ENCODE assay signal across 40 cellular contexts in the genomic region with DNA sequence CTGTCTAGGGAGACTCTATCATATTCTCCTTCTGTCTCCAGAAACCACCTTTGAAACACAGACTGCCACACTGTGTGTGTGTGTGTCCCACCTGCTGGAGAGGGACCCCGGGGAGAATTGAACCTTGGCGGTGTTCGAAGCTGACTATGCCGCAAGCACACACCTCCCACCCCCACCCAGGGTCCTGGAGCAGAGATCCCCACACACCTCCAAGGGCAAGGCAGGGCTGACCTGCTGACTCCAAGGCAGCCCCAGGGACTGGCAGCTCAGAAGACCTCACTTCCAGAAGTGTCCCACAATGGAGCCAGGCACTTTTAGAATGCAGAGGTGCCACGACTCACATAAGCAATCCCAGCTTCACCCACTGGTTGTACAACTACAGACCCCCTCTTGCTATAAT. TPM values are rescaled to one million over a fixed set of nuclear protein-coding genes. Genes with fewer than 3 reads are reported as not detected.
"Had no signal": no experiment of that assay in that cellular context is flagged by ENCODE, and none has a peak within 500 bp of the region (broad histone marks: within the 10 kb centered on the region; RNA-seq: fewer than 3 reads in every experiment).

No MANE protein-coding gene starts in this region.

- H3K27me3 ChIP-seq: ascending aorta, SJCRH30 had no signal

- H3K27me3 Mint-ChIP-seq: activated naive CD4-positive, alpha-beta T cell treated with anti-CD3 and anti-CD28 coated beads, Interleukin-2, amount 50 U/mL, for 24 hours had no signal

- H2AFZ ChIP-seq: PC-9 had no signal

- H3K9me3 ChIP-seq: ascending aorta, SJCRH30 had no signal

- H3K4me3 Mint-ChIP-seq: activated CD4-positive, alpha-beta T cell treated with anti-CD3 and anti-CD28 coated beads, Interleukin-2, amount 10 ng/mL, durations not matched to agents 24 days and 14 days; activated CD8-positive, alpha-beta T cell treated with anti-CD3 and anti-CD28 coated beads, Interleukin-2, amount 10 ng/mL, durations not matched to agents 7 days and 5 days; activated naive CD4-positive, alpha-beta T cell treated with anti-CD3 and anti-CD28 coated beads, Interleukin-2, amount 50 U/mL, for 24 hours; activated naive CD8-positive, alpha-beta T cell treated with anti-CD3 and anti-CD28 coated beads, Interleukin-2, amount 10 ng/mL, durations not matched to agents 7 days and 5 days; activated T-cell treated with anti-CD3 and anti-CD28 coated beads, Interleukin-2, amount 50 U/mL, for 24 hours; central memory CD8-positive, alpha-beta T cell had no signal

- H3K4me1 ChIP-seq: ascending aorta had no signal

- H3K27ac ChIP-seq: ascending aorta, cardiac muscle cell, KMS-11, PC-9, RWPE1, SJCRH30, SK-N-MC, WERI-Rb-1 had no signal

- H3K4me1 Mint-ChIP-seq: activated CD4-positive, alpha-beta T cell treated with anti-CD3 and anti-CD28 coated beads, Interleukin-2, amount 10 ng/mL, durations not matched to agents 24 days and 14 days; activated naive CD4-positive, alpha-beta T cell treated with anti-CD3 and anti-CD28 coated beads, Interleukin-2, amount 50 U/mL, for 24 hours; activated naive CD8-positive, alpha-beta T cell treated with anti-CD3 and anti-CD28 coated beads, Interleukin-2, amount 10 ng/mL, durations not matched to agents 7 days and 5 days; central memory CD8-positive, alpha-beta T cell had no signal

- H3K4me2 ChIP-seq: KMS-11, PC-9 had no signal

- ATAC-seq: activated CD8-positive, alpha-beta T cell treated with anti-CD3 and anti-CD28 coated beads, Interleukin-2, amount 10 ng/mL, durations not matched to agents 7 days and 5 days had no signal

- H3K9me3 Mint-ChIP-seq: activated CD4-positive, alpha-beta T cell treated with anti-CD3 and anti-CD28 coated beads, Interleukin-2, amount 10 ng/mL, durations not matched to agents 24 days and 14 days; activated naive CD4-positive, alpha-beta T cell treated with anti-CD3 and anti-CD28 coated beads, Interleukin-2, amount 50 U/mL, for 24 hours; activated naive CD8-positive, alpha-beta T cell treated with anti-CD3 and anti-CD28 coated beads, Interleukin-2, amount 10 ng/mL, durations not matched to agents 7 days and 5 days; activated T-cell treated with anti-CD3 and anti-CD28 coated beads, Interleukin-2, amount 50 U/mL, for 24 hours; activated T-helper 2 cell treated with anti-CD3 and anti-CD28 coated beads, Interferon-gamma antibody, Interleukin-2, Interleukin-4, amounts not matched to agents 10 μg/mL and 5 μg/mL and 100 μg/mL, durations not matched to agents 14 hours and 24 hours and 36 hours; central memory CD8-positive, alpha-beta T cell had no signal

- DNase-seq: activated CD4-positive, alpha-beta T cell treated with anti-CD3 and anti-CD28 coated beads for 1 hour; activated CD4-positive, alpha-beta T cell treated with anti-CD3 and anti-CD28 coated beads, Interleukin-2, amount 10 ng/mL, durations not matched to agents 24 days and 14 days; activated CD4-positive, alpha-beta T cell treated with anti-CD3 and anti-CD28 coated beads, Interleukin-2, amount 50 U/mL, for 48 hours; activated CD4-positive, CD25-positive, alpha-beta regulatory T cell; activated CD8-positive, alpha-beta T cell treated with anti-CD3 and anti-CD28 coated beads, Interleukin-2, amount 10 ng/mL, durations not matched to agents 7 days and 5 days; activated gamma-delta T cell; activated naive CD4-positive, alpha-beta T cell treated with Interleukin-2 at 50 U/mL for 16 hours; activated naive CD8-positive, alpha-beta T cell treated with anti-CD3 and anti-CD28 coated beads, Interleukin-2, amount 10 ng/mL, durations not matched to agents 7 days and 5 days; activated T-cell treated with anti-CD3 and anti-CD28 coated beads, Interleukin-2, amount 50 U/mL, for 24 hours; amygdala; MM.1S; NCI-H1092 treated with DMSO at 0.1 percent for 48 hours; NCI-H1417; NCI-H146; NCI-H187; NCI-H2029 treated with DMSO at 0.1 percent for 48 hours; NCI-H2107; NCI-H2171; NCI-H510A; NCI-H526; NCI-H748 treated with DMSO at 0.1 percent for 48 hours; NK-92 treated with Interleukin-12 subunit alpha and Interleukin-12 subunit beta, amount 100 ng/mL, for 24 hours; PC-9; SHP77; SJCRH30; T1000; WERI-Rb-1 had no signal

- H3K27ac Mint-ChIP-seq: activated CD4-positive, alpha-beta T cell treated with anti-CD3 and anti-CD28 coated beads, Interleukin-2, amount 10 ng/mL, durations not matched to agents 24 days and 14 days; activated CD8-positive, alpha-beta T cell treated with anti-CD3 and anti-CD28 coated beads, Interleukin-2, amount 10 ng/mL, durations not matched to agents 7 days and 5 days; activated naive CD4-positive, alpha-beta T cell treated with anti-CD3 and anti-CD28 coated beads, Interleukin-2, amount 50 U/mL, for 24 hours; activated naive CD8-positive, alpha-beta T cell treated with anti-CD3 and anti-CD28 coated beads, Interleukin-2, amount 10 ng/mL, durations not matched to agents 7 days and 5 days; activated T-cell treated with anti-CD3 and anti-CD28 coated beads, Interleukin-2, amount 50 U/mL, for 24 hours; activated T-helper 2 cell treated with anti-CD3 and anti-CD28 coated beads, Interferon-gamma antibody, Interleukin-2, Interleukin-4, amounts not matched to agents 10 μg/mL and 5 μg/mL and 100 μg/mL, durations not matched to agents 14 hours and 24 hours and 36 hours had no signal

- H3K36me3 Mint-ChIP-seq: activated naive CD4-positive, alpha-beta T cell treated with anti-CD3 and anti-CD28 coated beads, Interleukin-2, amount 50 U/mL, for 24 hours; activated naive CD8-positive, alpha-beta T cell treated with anti-CD3 and anti-CD28 coated beads, Interleukin-2, amount 10 ng/mL, durations not matched to agents 7 days and 5 days had no signal

- H3K9ac ChIP-seq: KMS-11 had no signal

- H3K36me3 ChIP-seq: ascending aorta, cardiac muscle cell, WERI-Rb-1 had no signal

- H3K4me3 ChIP-seq: ascending aorta, cardiac muscle cell, PC-9, SJCRH30, SK-N-MC had no signal

RNA-seq across cellular contexts. Expression of a gene that starts 13.1 kb away (rescaled TPM):
- total RNA-seq: activated CD8-positive, alpha-beta T cell treated with anti-CD3 and anti-CD28 coated beads, Interleukin-2, amount 10 ng/mL, durations not matched to agents 7 days and 5 days; activated naive CD8-positive, alpha-beta T cell treated with anti-CD3 and anti-CD28 coated beads, Interleukin-2, amount 10 ng/mL, durations not matched to agents 7 days and 5 days; activated T-helper 2 cell treated with anti-CD3 and anti-CD28 coated beads, Interferon-gamma antibody, Interleukin-2, Interleukin-4, amounts not matched to agents 10 μg/mL and 5 μg/mL and 100 μg/mL, durations not matched to agents 14 hours and 24 hours and 36 hours; ascending aorta; cardiac muscle cell; LHCN-M2; OCI-LY7; PC-9; T-helper 1 cell treated with Interleukin-12 subunit alpha and Interleukin-12 subunit beta and Interleukin-4 antibody, amounts not matched to agents 30 ng/mL and 1 ng/mL, for 36 hours; T-helper 2 cell treated with Interferon-gamma antibody and Interleukin-4, amounts not matched to agents 100 ng/mL and 5 ng/mL, for 36 hours had no signal
- polyA plus RNA-seq: adipose tissue, cardiac muscle cell had no signal
